In genomic region chr21:38787461-38788274, GRCh38 we compare ENCODE assay signal across 9 cellular contexts. TPM values are rescaled to one million over a fixed set of nuclear protein-coding genes. Genes with fewer than 3 reads are reported as not detected.
DNase-seq lines count a peak whose midpoint lies in the region; ATAC-seq, FAIRE-seq and TF ChIP-seq lines count a peak whose summit lies in the region.
"Had no signal": no experiment of that assay in that cellular context is flagged by ENCODE, and none has a peak within 500 bp of the region (broad histone marks: within the 10 kb centered on the region; RNA-seq: fewer than 3 reads in every experiment).

No MANE protein-coding gene starts in this region.

- TF ChIP-seq CTCF in MM.1S (IDR thresholded peaks at IDR 0.05; ENCODE audit: low read length), result no peak

- H3K79me2 ChIP-seq in MM.1S (ENCODE audit: low read length), result no peaks in the 10 kb centered on the region

- peaks cover 0 to 5% (median 0%) of the 10 kb centered on the region in 3 experiments for H3K27me3 ChIP-seq in neuronal stem cell (ENCODE audit: control insufficient read depth in 3 of 3, insufficient read depth in 3 of 3, low read depth in 1 of 3, low read length in 3 of 3)
- peaks cover 43% of the 10 kb centered on the region for H3K27me3 ChIP-seq in MM.1S (replicated peaks; ENCODE audit: insufficient read depth, low read length)

- no peak overlapping the region for H2BK5ac ChIP-seq in neuronal stem cell (ENCODE audit: low read length)

- FAIRE-seq in GM12891 (lab: Jason Lieb, UNC), result no peak

- no peak overlapping the region for H3K4me2 ChIP-seq in neuronal stem cell (ENCODE audit: insufficient read depth, low read length, poor library complexity, severe bottlenecking)
- no peak overlapping the region for H3K4me2 ChIP-seq in MM.1S (ENCODE audit: low read depth, low read length)

- no peak overlapping the region for H3K14ac ChIP-seq in neuronal stem cell (ENCODE audit: low read length)

- no peak overlapping the region for H2BK120ac ChIP-seq in neuronal stem cell (ENCODE audit: low read depth, low read length)

- no peaks in the 10 kb centered on the region for H3K36me3 ChIP-seq in neuronal stem cell (replicated peaks in 1 of 2; ENCODE audit: control insufficient read depth in 2 of 2, insufficient read depth in 2 of 2, low read length in 2 of 2)
- no peaks in the 10 kb centered on the region for H3K36me3 ChIP-seq in MM.1S (replicated peaks; ENCODE audit: insufficient read depth, low read length)

- H3K18ac ChIP-seq in neuronal stem cell (ENCODE audit: low read length), result no peak overlapping the region

- H3K9ac ChIP-seq in neuronal stem cell (ENCODE audit: low read depth, low read length, poor library complexity), result no peak overlapping the region
- H3K9ac ChIP-seq in MM.1S (ENCODE audit: low read length), result no peak overlapping the region

- no peak overlapping the region for H2AK5ac ChIP-seq in neuronal stem cell (ENCODE audit: low read depth, low read length)

- peaks cover 2 to 3% of the 10 kb centered on the region in 2 donors for H3K4me1 ChIP-seq in neuronal stem cell (ENCODE audit: control insufficient read depth in 2 of 2, insufficient read depth in 1 of 2, low read depth in 1 of 2, low read length in 2 of 2)
- H3K4me1 ChIP-seq in MM.1S (ENCODE audit: low read length), result no peaks in the 10 kb centered on the region

- no peak for TF ChIP-seq POLR2A in GM12891 (IDR thresholded peaks at IDR 0.05; ENCODE audit: low read depth, low read length)

- no peak overlapping the region for H4K8ac ChIP-seq in neuronal stem cell (ENCODE audit: low read depth, low read length)

- H4K20me1 ChIP-seq in MM.1S (ENCODE audit: insufficient read depth, low read length), result no peaks in the 10 kb centered on the region

- no peaks in the 10 kb centered on the region for H3K9me2 ChIP-seq in MM.1S (replicated peaks; ENCODE audit: insufficient read depth, low read length)

- H3K23ac ChIP-seq in neuronal stem cell (ENCODE audit: low read depth, low read length, poor library complexity), result peak overlapping the region; percentile 28

- no CpG with 5 or more reads among the region's 19 CpGs for WGBS in neuronal stem cell (ENCODE audit: extremely low coverage in 2 of 2, insufficient read length in 2 of 2, insufficient replicate concordance in 1 of 2), 2 donors

- no peak overlapping the region for H4K91ac ChIP-seq in neuronal stem cell (ENCODE audit: low read depth, low read length, poor library complexity)

- H3K27ac ChIP-seq in neuronal stem cell (replicated peaks; ENCODE audit: low read length) (no peak overlapping the region), MM.1S (ENCODE audit: low read length) (no peak overlapping the region), caudate nucleus (ENCODE audit: low read depth, low read length) (no peak overlapping the region)

- H3K4me3 ChIP-seq in neuronal stem cell (ENCODE audit: low read length in 2 of 2) (no peak overlapping the region), MM.1S (ENCODE audit: low read length) (no peak overlapping the region)

- no peak overlapping the region for H2BK12ac ChIP-seq in neuronal stem cell (ENCODE audit: low read length)

- no peak overlapping the region for H2AFZ ChIP-seq in neuronal stem cell (ENCODE audit: low read length)
- H2AFZ ChIP-seq in MM.1S (ENCODE audit: low read length), result no peak overlapping the region

- no peaks in the 10 kb centered on the region for H3F3A ChIP-seq in MM.1S (ENCODE audit: insufficient read depth, low read length)

- H3K79me1 ChIP-seq in neuronal stem cell (ENCODE audit: low read depth, low read length), result no peaks in the 10 kb centered on the region

- H3K4ac ChIP-seq in neuronal stem cell (ENCODE audit: low read length), result no peak overlapping the region

- ATAC-seq in GM18498 (IDR thresholded peaks at IDR 0.05; ENCODE audit: unreplicated experiment), result no peak

- H3K9me3 ChIP-seq in neuronal stem cell (replicated peaks in 1 of 2; ENCODE audit: control insufficient read depth in 2 of 2, insufficient read depth in 1 of 2, low read depth in 1 of 2, low read length in 2 of 2) (peaks cover 0 to 3% of the 10 kb centered on the region in 2 donors), MM.1S (replicated peaks; ENCODE audit: insufficient read depth, low read length) (no peaks in the 10 kb centered on the region)

- H2BK15ac ChIP-seq in neuronal stem cell (ENCODE audit: low read length), result no peak overlapping the region

- no peak for DNase-seq in GM12891 (ENCODE audit: insufficient read length, low spot score)
- peak; percentile 94 for DNase-seq in LoVo (ENCODE audit: low spot score)
- DNase-seq in astrocyte of the hippocampus (ENCODE audit: low read depth, low spot score), result peak; percentile 83
- DNase-seq in neuronal stem cell (ENCODE audit: low spot score), result no peak
- no peak for DNase-seq in MM.1S
- no peak for DNase-seq in NCI-H1417 (lab: John Stamatoyannopoulos, UW)
- DNase-seq in caudate nucleus (lab: John Stamatoyannopoulos, UW), result no peak
- DNase-seq: effector CD8-positive, alpha-beta T cell had no signal

TF ChIP-seq in GM12891, 5 proteins besides CTCF, POLR2A, EP300 and RAD21:
- TF ChIP-seq PAX5 (IDR thresholded peaks at IDR 0.05; ENCODE audit: insufficient read depth, low read length, severe bottlenecking) (peak; percentile 4), SPI1 (IDR thresholded peaks at IDR 0.05; ENCODE audit: low read depth, low read length) (no peak)

RNA-seq across cellular contexts. Expression of gene ETS2, which starts 18.1 kb away (rescaled TPM):
- polyA plus RNA-seq in GM12891 (2012; ENCODE audit: low read depth, missing spikeins), result 2.0 TPM
- 16.6 TPM for polyA plus RNA-seq in neuronal stem cell (2013, experiment 1 of 2)
- polyA plus RNA-seq in neuronal stem cell (2013, experiment 2 of 2), result 16.6 TPM

Comparison
In these comparisons a context has a peak if more than half of its experiments do, and no peak if none do; other contexts are left out.
1. DNase-seq: peak in LoVo (single experiment) and astrocyte of the hippocampus (single experiment); none in GM12891 (single experiment), neuronal stem cell (single experiment), MM.1S (single experiment), NCI-H1417 (0 of 3) and caudate nucleus (0 of 61).